In the genomic region with DNA sequence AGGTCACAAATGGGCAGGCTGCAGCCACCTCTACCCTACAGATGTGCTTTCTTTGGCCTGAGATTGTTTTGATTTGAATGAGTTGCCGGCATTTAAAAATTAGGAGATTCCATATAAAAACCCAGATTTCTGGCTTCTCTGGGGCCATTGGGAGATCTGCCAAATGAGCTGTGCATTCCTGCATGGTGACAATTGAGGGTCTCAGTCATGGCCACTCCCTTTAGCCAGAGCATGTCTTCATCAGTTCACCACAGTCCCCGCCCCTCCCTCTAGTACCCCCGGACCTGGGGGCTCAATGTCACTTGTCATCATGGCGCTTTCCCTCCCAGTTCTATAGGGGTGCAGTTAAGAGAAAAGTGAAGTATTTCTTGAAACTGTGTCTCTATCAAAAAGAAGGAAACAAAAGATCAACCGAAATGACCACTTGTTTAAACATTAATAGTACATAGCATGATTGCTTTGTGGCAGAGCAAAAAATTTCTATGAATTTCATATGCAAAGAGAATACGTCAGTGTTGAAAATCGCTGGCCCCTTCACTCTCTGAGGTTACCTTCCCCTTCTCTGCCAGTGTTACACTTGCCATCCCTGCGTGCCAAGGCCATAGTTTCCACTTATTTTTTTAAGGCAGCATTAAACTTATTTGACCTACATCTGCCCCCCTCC, we compare ENCODE assay signal across 24 cellular contexts. TPM values are rescaled to one million over a fixed set of nuclear protein-coding genes. Genes with fewer than 3 reads are reported as not detected.
"Had no signal": no experiment of that assay in that cellular context is flagged by ENCODE, and none has a peak within 500 bp of the region (broad histone marks: within the 10 kb centered on the region; RNA-seq: fewer than 3 reads in every experiment).

No MANE protein-coding gene starts in this region.

- H3K27ac ChIP-seq: left lung, uterus, VCaP had no signal

- H3K27me3 ChIP-seq: uterus had no signal

- ATAC-seq: activated CD4-positive, CD25-positive, alpha-beta regulatory T cell treated with anti-CD3 and anti-CD28 coated beads, Interleukin-2, amount 50 U/mL, for 24 hours; activated CD8-positive, alpha-beta T cell treated with anti-CD3 and anti-CD28 coated beads, Interleukin-2, amount 10 ng/mL, durations not matched to agents 7 days and 5 days; activated naive CD8-positive, alpha-beta T cell treated with anti-CD3 and anti-CD28 coated beads, Interleukin-2, amount 50 U/mL, for 24 hours; left lung; stimulated activated naive CD8-positive, alpha-beta T cell treated with anti-CD3 and anti-CD28 coated beads, Interleukin-15, Interleukin-2, amounts not matched to agents 100 U/mL and 50 U/mL, for 24 hours had no signal

- DNase-seq: activated CD4-positive, alpha-beta T cell treated with anti-CD3 and anti-CD28 coated beads, Interleukin-2, amount 10 ng/mL, durations not matched to agents 24 days and 14 days; activated CD8-positive, alpha-beta T cell treated with anti-CD3 and anti-CD28 coated beads, Interleukin-2, amount 10 ng/mL, durations not matched to agents 7 days and 5 days; activated gamma-delta T cell; activated naive CD4-positive, alpha-beta T cell treated with anti-CD3 and anti-CD28 coated beads, Interleukin-2, amount 50 U/mL, for 16 hours; activated naive CD8-positive, alpha-beta T cell treated with anti-CD3 and anti-CD28 coated beads, Interleukin-2, amount 50 U/mL, for 24 hours; central memory CD4-positive, alpha-beta T cell; effector memory CD4-positive, alpha-beta T cell; foreskin melanocyte; immature natural killer cell; left lung; mammary epithelial cell; midbrain; nephron progenitor cell; nucleus accumbens; retina; stimulated activated CD4-positive, alpha-beta T cell treated with anti-CD3 and anti-CD28 coated beads, Interleukin-4, amount 100 ng/mL, for 24 hours; stimulated activated naive CD8-positive, alpha-beta T cell treated with anti-CD3 and anti-CD28 coated beads, Interleukin-15, Interleukin-2, amounts not matched to agents 100 U/mL and 50 U/mL, for 24 hours; trophoblast cell had no signal

- H3K36me3 ChIP-seq: left lung, uterus had no signal

- H3K9me3 ChIP-seq: left lung, uterus had no signal

- H3K4me3 ChIP-seq: left lung, uterus had no signal

- H3K4me1 ChIP-seq: left lung, uterus had no signal

RNA-seq across cellular contexts. Expression of a gene that starts 21.1 kb away (rescaled TPM):
- total RNA-seq: activated CD4-positive, alpha-beta T cell treated with anti-CD3 and anti-CD28 coated beads, Interleukin-2, amount 10 ng/mL, durations not matched to agents 24 days and 14 days; activated CD8-positive, alpha-beta T cell treated with anti-CD3 and anti-CD28 coated beads, Interleukin-2, amount 10 ng/mL, durations not matched to agents 7 days and 5 days; activated T-helper 1 cell treated with anti-CD3 and anti-CD28 coated beads, Interleukin-12 subunit alpha, Interleukin-12 subunit beta, Interleukin-2, Interleukin-4 antibody, amounts not matched to agents 30 ng/mL and 10 ng/mL and 1 ng/mL, durations not matched to agents 14 hours and 24 hours and 36 hours; dermis microvascular lymphatic vessel endothelial cell; kidney epithelial cell had no signal
